ENCODE assay signal across 21 cellular contexts in the genomic region with DNA sequence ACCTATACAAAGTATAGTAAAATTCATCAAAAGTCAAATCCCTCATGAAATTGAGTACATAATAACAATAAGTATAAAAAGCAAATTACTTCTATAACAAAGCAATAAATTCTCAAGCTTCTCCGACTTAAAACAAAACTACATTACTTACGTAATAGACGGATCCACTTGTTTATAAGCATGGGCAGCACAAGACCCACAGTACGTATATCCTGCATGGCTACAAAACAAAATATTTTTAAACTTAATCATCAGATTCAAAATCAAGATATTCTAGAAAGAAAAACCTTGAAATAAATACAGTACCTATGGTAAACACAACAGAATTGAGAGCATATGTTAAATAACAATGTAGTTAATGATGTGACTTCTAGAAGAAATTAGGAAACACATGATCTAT.
"Had no signal": no experiment of that assay in that cellular context is flagged by ENCODE, and none has a peak within 500 bp of the region (broad histone marks: within the 10 kb centered on the region; RNA-seq: fewer than 3 reads in every experiment).

No MANE protein-coding gene starts in this region.

- H3K4me1 Mint-ChIP-seq: nephron progenitor cell, WTC11 had no signal

- ATAC-seq: activated naive CD4-positive, alpha-beta T cell treated with anti-CD3 and anti-CD28 coated beads, Interleukin-2, amount 50 U/mL, for 72 hours; gastroesophageal sphincter; heart left ventricle; left colon; right lobe of liver; WTC11 had no signal

- H3K27me3 ChIP-seq: ascending aorta, brain microvascular endothelial cell, colonic mucosa, esophagus muscularis mucosa, gastroesophageal sphincter, heart left ventricle, right lobe of liver, transverse colon had no signal

- H3K36me3 Mint-ChIP-seq: activated naive CD4-positive, alpha-beta T cell treated with anti-CD3 and anti-CD28 coated beads, Interleukin-2, amount 50 U/mL, for 72 hours; WTC11 had no signal

- H3K9me3 Mint-ChIP-seq: activated naive CD4-positive, alpha-beta T cell treated with anti-CD3 and anti-CD28 coated beads, Interleukin-2, amount 50 U/mL, for 72 hours; activated T-cell treated with anti-CD3 and anti-CD28 coated beads, Interleukin-2, amount 50 U/mL, for 24 hours; activated T-helper 17 cell treated with anti-CD3 and anti-CD28 coated beads, Interleukin-2, amount 50 U/mL, for 72 hours; memory B cell; stimulated activated effector memory CD8-positive, alpha-beta T cell treated with anti-CD3 and anti-CD28 coated beads, Interleukin-12 subunit alpha, Interleukin-12 subunit beta, amount 100 ng/mL, for 72 hours; WTC11 had no signal

- H3K27ac ChIP-seq: ascending aorta, brain microvascular endothelial cell, colonic mucosa, esophagus muscularis mucosa, gastroesophageal sphincter, heart left ventricle, right lobe of liver, skin epidermis, transverse colon had no signal

- DNase-seq: activated CD8-positive, alpha-beta memory T cell treated with anti-CD3 and anti-CD28 coated beads, Interleukin-2, amount 50 U/mL, for 4 hours; activated T-cell treated with anti-CD3 and anti-CD28 coated beads, Interleukin-2, amount 50 U/mL, for 24 hours; brain microvascular endothelial cell; central memory CD4-positive, alpha-beta T cell; colonic mucosa; heart left ventricle; left colon; nephron progenitor cell; right lobe of liver; stimulated activated CD4-positive, alpha-beta T cell treated with anti-CD3 and anti-CD28 coated beads, Interleukin-2, amount 100 ng/mL, for 24 hours; T-helper 9 cell; transverse colon had no signal

- H3K27ac Mint-ChIP-seq: activated naive CD4-positive, alpha-beta T cell treated with anti-CD3 and anti-CD28 coated beads, Interleukin-2, amount 50 U/mL, for 72 hours; memory B cell; nephron progenitor cell; WTC11 had no signal

- H3K27me3 Mint-ChIP-seq: activated T-cell treated with anti-CD3 and anti-CD28 coated beads, Interleukin-2, amount 50 U/mL, for 24 hours; activated T-helper 17 cell treated with anti-CD3 and anti-CD28 coated beads, Interleukin-2, amount 50 U/mL, for 72 hours; memory B cell had no signal

- H3K9me3 ChIP-seq: ascending aorta, colonic mucosa, esophagus muscularis mucosa, gastroesophageal sphincter, heart left ventricle, right lobe of liver, transverse colon had no signal

- H3K4me3 ChIP-seq: ascending aorta, colonic mucosa, esophagus muscularis mucosa, gastroesophageal sphincter, heart left ventricle, right lobe of liver, skin epidermis, transverse colon had no signal

- H3K4me1 ChIP-seq: ascending aorta, colonic mucosa, esophagus muscularis mucosa, gastroesophageal sphincter, right lobe of liver, transverse colon had no signal

- H3K36me3 ChIP-seq: ascending aorta, brain microvascular endothelial cell, colonic mucosa, right lobe of liver had no signal

- H3K4me3 Mint-ChIP-seq: activated T-cell treated with anti-CD3 and anti-CD28 coated beads, Interleukin-2, amount 50 U/mL, for 24 hours; memory B cell; nephron progenitor cell; stimulated activated effector memory CD8-positive, alpha-beta T cell treated with anti-CD3 and anti-CD28 coated beads, Interleukin-12 subunit alpha, Interleukin-12 subunit beta, amount 100 ng/mL, for 72 hours; WTC11 had no signal
